ENCODE assay signal across 8 cellular contexts in genomic region chr1:15849775-15850449, GRCh38. TPM values are rescaled to one million over a fixed set of nuclear protein-coding genes. Genes with fewer than 3 reads are reported as not detected.
DNase-seq lines count a peak whose midpoint lies in the region; ATAC-seq and TF ChIP-seq lines count a peak whose summit lies in the region.

No MANE protein-coding gene starts in this region.

- no peak for TF ChIP-seq CTCF in Loucy (conservative IDR thresholded peaks at IDR 0.05; ENCODE audit: low read length)

- peak overlapping the region; percentile 78 for H2AFZ ChIP-seq in Loucy (ENCODE audit: low read length)

- H3K27ac ChIP-seq in angular gyrus (ENCODE audit: low read depth, low read length) = peak overlapping the region; percentile 92
- peak overlapping the region; percentile 98 for H3K27ac ChIP-seq in iPS-18a (ENCODE audit: low read length)

- H3K4me3 ChIP-seq in Loucy (ENCODE audit: low read length, poor library complexity, severe bottlenecking) = peak overlapping the region; percentile 93
- peak overlapping the region; percentile 99 for H3K4me3 ChIP-seq in iPS-18a (ENCODE audit: low read length)

- peak overlapping the region; percentile 97 for H3K4me2 ChIP-seq in Loucy (ENCODE audit: low read depth, low read length, poor library complexity, severe bottlenecking)

- H4K20me1 ChIP-seq in Loucy (ENCODE audit: insufficient read depth, low read length, poor library complexity, severe bottlenecking) = peaks cover 42% of the 10 kb centered on the region

- 0 out of 2 replicates have a peak, but pooled peaks cover 1% of the 10 kb centered on the region for H3F3A ChIP-seq in Loucy (ENCODE audit: low read depth)

- no peaks in the 10 kb centered on the region for H3K9me3 ChIP-seq in Loucy (ENCODE audit: insufficient read depth, low read depth, low read length)
- no peaks in the 10 kb centered on the region for H3K9me3 ChIP-seq in iPS-18a (ENCODE audit: control insufficient read depth, low read depth, low read length)

- ATAC-seq in sciatic nerve = peak; percentile 19
- no peak for ATAC-seq in GM21723 (IDR thresholded peaks at IDR 0.05; ENCODE audit: unreplicated experiment)

- DNase-seq in DMS53 (lab: John Stamatoyannopoulos, UW) (peak; percentile 85), RPMI8226 (peak; percentile 92), sciatic nerve (ENCODE audit: low spot score) (no peak)
- no peak for DNase-seq in effector CD4-positive, alpha-beta T cell

- peaks cover 95% of the 10 kb centered on the region for H3K79me2 ChIP-seq in Loucy (ENCODE audit: insufficient read depth, low read length)

- H3K36me3 ChIP-seq in Loucy (ENCODE audit: insufficient read depth, low read length) (no peaks in the 10 kb centered on the region), iPS-18a (ENCODE audit: control insufficient read depth, low read depth, low read length) (no peaks in the 10 kb centered on the region)

- no peaks in the 10 kb centered on the region for H3K9me2 ChIP-seq in Loucy (replicated peaks; ENCODE audit: low read depth, low read length)

- intact Hi-C loops in sciatic nerve (cut with DNase I) = loop anchor here (10.0 kb wide), 1 partner anchor 95 kb away; no protein-coding TSS in a partner anchor

- H3K27me3 ChIP-seq in Loucy (ENCODE audit: insufficient read depth, low read length, poor library complexity, severe bottlenecking) = no peaks in the 10 kb centered on the region
- H3K27me3 ChIP-seq in iPS-18a (ENCODE audit: control insufficient read depth, insufficient read depth, low read length) = no peaks in the 10 kb centered on the region

- H3K9ac ChIP-seq in Loucy (ENCODE audit: low read depth, low read length, poor library complexity, severe bottlenecking) = peak overlapping the region; percentile 97
- H3K9ac ChIP-seq in iPS-18a (ENCODE audit: low read length) = peak overlapping the region; percentile 99

- H3K4me1 ChIP-seq in Loucy (ENCODE audit: insufficient read depth, low read length, poor library complexity, severe bottlenecking) = peaks cover 38% of the 10 kb centered on the region
- H3K4me1 ChIP-seq in iPS-18a (ENCODE audit: control insufficient read depth, low read depth, low read length) = peaks cover 26% of the 10 kb centered on the region

RNA-seq across cellular contexts. Expression of gene SPEN, which starts 2.4 kb away (rescaled TPM):
- 97.7 TPM for total RNA-seq in sciatic nerve

RNA-seq across cellular contexts. Expression of gene UQCRHL, which starts 42.5 kb away (rescaled TPM):
- total RNA-seq in sciatic nerve = 1.5 TPM

Comparison
In these comparisons a context has a peak if more than half of its experiments do, and no peak if none do; other contexts are left out.
1. DNase-seq: peak in DMS53 (single experiment) and RPMI8226 (single experiment); none in sciatic nerve (single experiment) and effector CD4-positive, alpha-beta T cell (single experiment).